Comparison of ENCODE assay signal across 10 cellular contexts in genomic region chr15:58369261-58369699, GRCh38.
DNase-seq lines count a peak whose midpoint lies in the region; ATAC-seq and TF ChIP-seq lines count a peak whose summit lies in the region.
"Had no signal": no experiment of that assay in that cellular context is flagged by ENCODE, and none has a peak within 500 bp of the region (broad histone marks: within the 10 kb centered on the region; RNA-seq: fewer than 3 reads in every experiment).

No MANE protein-coding gene starts in this region.

- H3K4me3 ChIP-seq in GM06990 (replicated peaks; ENCODE audit: low read depth, low read length) (peak overlapping the region; percentile 58), suprapubic skin (no peak overlapping the region)

- no peak overlapping the region for H3K27ac Mint-ChIP-seq in chondrocyte (ENCODE audit: unreplicated experiment)
- peak overlapping the region; percentile 4 for H3K27ac Mint-ChIP-seq in osteocyte (ENCODE audit: unreplicated experiment)
- H3K27ac Mint-ChIP-seq: activated B cell treated with CpG ODN at 0.5 μM for 24 hours had no signal

- no peaks in the 10 kb centered on the region for H3K36me3 ChIP-seq in GM06990 (ENCODE audit: control insufficient read depth, insufficient read depth, low read length)
- no peaks in the 10 kb centered on the region for H3K36me3 ChIP-seq in suprapubic skin

- no peak overlapping the region for H3K27ac ChIP-seq in suprapubic skin
- H3K27ac ChIP-seq: parathyroid adenoma had no signal

- H3K4me1 Mint-ChIP-seq in chondrocyte (ENCODE audit: low read depth) (peaks cover 6% of the 10 kb centered on the region), osteocyte (ENCODE audit: unreplicated experiment) (peaks cover 7% of the 10 kb centered on the region)
- H3K4me1 Mint-ChIP-seq: activated B cell treated with CpG ODN at 0.5 μM for 24 hours had no signal

- H3K27me3 ChIP-seq in GM06990 (replicated peaks; ENCODE audit: control insufficient read depth, insufficient read depth, low read length) (no peaks in the 10 kb centered on the region), suprapubic skin (no peaks in the 10 kb centered on the region)

- H3K4me3 Mint-ChIP-seq in chondrocyte (ENCODE audit: unreplicated experiment) (peak overlapping the region; percentile 39), osteocyte (ENCODE audit: unreplicated experiment) (peak overlapping the region; percentile 36)
- H3K4me3 Mint-ChIP-seq: activated B cell treated with CpG ODN at 0.5 μM for 24 hours had no signal

- WGBS in suprapubic skin: 81% methylated on average over 5 of the region's 5 CpGs

- TF ChIP-seq EP300 in suprapubic skin (IDR thresholded peaks at IDR 0.05): no peak

- DNase-seq in GM06990 (ENCODE audit: extremely low read depth, insufficient read length): no peak
- DNase-seq in MV-4-11 (lab: John Stamatoyannopoulos, UW): peak; percentile 8
- DNase-seq in chondrocyte (ENCODE audit: low spot score): no peak
- DNase-seq in osteocyte (ENCODE audit: extremely low spot score, unreplicated experiment): no peak
- no peak for DNase-seq in NCI-H82 treated with DMSO at 0.1 percent for 48 hours (lab: John Stamatoyannopoulos, UW; ENCODE audit: unreplicated experiment)
- DNase-seq in HPDE6-E6E7 (ENCODE audit: extremely low spot score): no peak
- no peak for DNase-seq in suprapubic skin (ENCODE audit: low spot score in 2 of 2)
- DNase-seq: activated B cell treated with CpG ODN at 0.5 μM for 24 hours had no signal

- no peak for ATAC-seq in GM18867 (IDR thresholded peaks at IDR 0.05; ENCODE audit: unreplicated experiment)

- H3K27me3 Mint-ChIP-seq in chondrocyte (ENCODE audit: low read depth): no peaks in the 10 kb centered on the region
- H3K27me3 Mint-ChIP-seq in osteocyte (ENCODE audit: unreplicated experiment): peaks cover 5% of the 10 kb centered on the region

- H3K36me3 Mint-ChIP-seq in chondrocyte (ENCODE audit: low read depth) (peaks cover 5% of the 10 kb centered on the region), osteocyte (ENCODE audit: unreplicated experiment) (peaks cover 2% of the 10 kb centered on the region)

- H3K9me3 Mint-ChIP-seq in chondrocyte (ENCODE audit: low read depth) (peaks cover 17% of the 10 kb centered on the region), osteocyte (ENCODE audit: unreplicated experiment) (peaks cover 9% of the 10 kb centered on the region)

- TF ChIP-seq POLR2A in suprapubic skin (IDR thresholded peaks at IDR 0.05): no peak

- H3K4me1 ChIP-seq in suprapubic skin: no peaks in the 10 kb centered on the region
- H3K4me1 ChIP-seq: parathyroid adenoma had no signal

- TF ChIP-seq CTCF in GM06990 (IDR thresholded peaks at IDR 0.05; ENCODE audit: insufficient read depth, low read length, poor library complexity, severe bottlenecking) (no peak), chondrocyte (IDR thresholded peaks at IDR 0.05) (no peak), osteocyte (IDR thresholded peaks at IDR 0.05) (no peak), suprapubic skin (IDR thresholded peaks at IDR 0.05) (no peak)

- peaks cover 9% of the 10 kb centered on the region for H3K9me3 ChIP-seq in suprapubic skin
